Comparison of ENCODE assay signal across 1 cellular context in the genomic region with DNA sequence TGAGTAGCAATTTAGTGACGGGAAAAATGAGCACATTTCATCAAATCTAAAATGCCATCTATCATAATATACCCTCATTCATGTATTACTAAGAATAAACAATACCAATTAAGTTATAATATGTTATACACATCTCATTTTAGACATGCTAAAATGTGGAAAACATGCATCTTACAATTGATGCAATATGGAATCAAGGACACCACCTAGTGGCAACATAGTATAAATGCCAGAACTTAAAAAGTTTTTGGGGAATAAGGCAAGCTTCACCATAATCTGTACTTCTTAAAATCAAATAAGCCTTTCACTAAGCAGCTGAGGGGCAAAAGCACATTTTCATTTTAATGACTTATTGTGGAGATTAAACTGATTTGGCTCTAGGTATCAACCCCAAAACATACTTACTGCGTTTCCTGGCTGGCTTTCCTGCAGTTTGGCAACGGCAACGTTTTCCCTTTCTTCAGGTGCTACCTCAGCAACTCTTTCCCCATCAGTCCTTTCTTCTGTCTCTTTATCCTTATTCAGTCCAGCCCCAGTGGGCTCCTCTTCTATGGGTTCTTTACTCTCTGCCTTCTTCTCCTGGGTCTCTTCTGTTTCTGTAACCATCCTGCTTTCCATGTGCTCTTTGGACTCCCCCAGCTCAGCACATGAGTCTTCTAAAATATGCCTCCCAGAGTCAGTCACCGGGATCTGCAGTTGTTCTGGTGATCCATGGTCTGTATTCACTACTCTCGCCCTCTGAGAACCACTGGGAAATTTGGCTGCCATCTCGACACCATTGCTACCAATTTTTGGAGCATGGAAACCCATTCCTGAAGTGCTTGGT.
TF ChIP-seq lines count a peak whose summit lies in the region.

No MANE protein-coding gene starts in this region.

TF ChIP-seq in GM23338, 12 proteins besides CTCF, POLR2A, EP300 and RAD21 (continued from another document):
- TF ChIP-seq, protein P1, sequence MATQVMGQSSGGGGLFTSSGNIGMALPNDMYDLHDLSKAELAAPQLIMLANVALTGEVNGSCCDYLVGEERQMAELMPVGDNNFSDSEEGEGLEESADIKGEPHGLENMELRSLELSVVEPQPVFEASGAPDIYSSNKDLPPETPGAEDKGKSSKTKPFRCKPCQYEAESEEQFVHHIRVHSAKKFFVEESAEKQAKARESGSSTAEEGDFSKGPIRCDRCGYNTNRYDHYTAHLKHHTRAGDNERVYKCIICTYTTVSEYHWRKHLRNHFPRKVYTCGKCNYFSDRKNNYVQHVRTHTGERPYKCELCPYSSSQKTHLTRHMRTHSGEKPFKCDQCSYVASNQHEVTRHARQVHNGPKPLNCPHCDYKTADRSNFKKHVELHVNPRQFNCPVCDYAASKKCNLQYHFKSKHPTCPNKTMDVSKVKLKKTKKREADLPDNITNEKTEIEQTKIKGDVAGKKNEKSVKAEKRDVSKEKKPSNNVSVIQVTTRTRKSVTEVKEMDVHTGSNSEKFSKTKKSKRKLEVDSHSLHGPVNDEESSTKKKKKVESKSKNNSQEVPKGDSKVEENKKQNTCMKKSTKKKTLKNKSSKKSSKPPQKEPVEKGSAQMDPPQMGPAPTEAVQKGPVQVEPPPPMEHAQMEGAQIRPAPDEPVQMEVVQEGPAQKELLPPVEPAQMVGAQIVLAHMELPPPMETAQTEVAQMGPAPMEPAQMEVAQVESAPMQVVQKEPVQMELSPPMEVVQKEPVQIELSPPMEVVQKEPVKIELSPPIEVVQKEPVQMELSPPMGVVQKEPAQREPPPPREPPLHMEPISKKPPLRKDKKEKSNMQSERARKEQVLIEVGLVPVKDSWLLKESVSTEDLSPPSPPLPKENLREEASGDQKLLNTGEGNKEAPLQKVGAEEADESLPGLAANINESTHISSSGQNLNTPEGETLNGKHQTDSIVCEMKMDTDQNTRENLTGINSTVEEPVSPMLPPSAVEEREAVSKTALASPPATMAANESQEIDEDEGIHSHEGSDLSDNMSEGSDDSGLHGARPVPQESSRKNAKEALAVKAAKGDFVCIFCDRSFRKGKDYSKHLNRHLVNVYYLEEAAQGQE (IDR thresholded peaks at IDR 0.05; ENCODE audit: unreplicated experiment) = no peak
- no peak for TF ChIP-seq EZH2phosphoT487 (IDR thresholded peaks at IDR 0.05; ENCODE audit: unreplicated experiment)
- no peak for TF ChIP-seq POLR2AphosphoS5 (IDR thresholded peaks at IDR 0.05; ENCODE audit: low read depth)
